In genomic region chr2:56288863-56289580, GRCh38 we compare ENCODE assay signal across 11 cellular contexts.
DNase-seq lines count a peak whose midpoint lies in the region; ATAC-seq and TF ChIP-seq lines count a peak whose summit lies in the region.
"Had no signal": no experiment of that assay in that cellular context is flagged by ENCODE, and none has a peak within 500 bp of the region (broad histone marks: within the 10 kb centered on the region; RNA-seq: fewer than 3 reads in every experiment).

No MANE protein-coding gene starts in this region.

- no peak for TF ChIP-seq POLR2A in HCT116 (IDR thresholded peaks at IDR 0.05; ENCODE audit: borderline replicate concordance, extremely low read depth, insufficient read depth, insufficient read length)

- no peak overlapping the region for H3K4me3 ChIP-seq in HCT116 (replicated peaks in 1 of 2; ENCODE audit: low read depth in 1 of 2, low read length in 2 of 2)

- no peak overlapping the region for H2AFZ ChIP-seq in HCT116 (ENCODE audit: low read depth, low read length, poor library complexity, severe bottlenecking)

- intact Hi-C loops in HCT116 (cut with micrococcal nuclease) (no loop called here), posterior vena cava (cut with DNase I) (no loop called here)

- no peaks in the 10 kb centered on the region for H4K20me1 ChIP-seq in HCT116 (ENCODE audit: insufficient read depth)

- POLR2A ChIA-PET in HCT116 (lab: Charles Lee) = no interaction called here
- POLR2A ChIA-PET in GM10248 (lab: Yijun Ruan, JAX) = no interaction called here

- DNase-seq in EL (peak; percentile 31), HCT116 (ENCODE audit: low read depth, low spot score) (no peak), left lobe of liver (ENCODE audit: low spot score) (no peak), T-helper 2 cell (no peak), GM10248 (ENCODE audit: extremely low spot score) (no peak), posterior vena cava (ENCODE audit: low spot score) (no peak)
- DNase-seq: activated CD8-positive, alpha-beta T cell treated with anti-CD3 and anti-CD28 coated beads for 36 hours; CD8-positive, alpha-beta T cell; NCI-H345 had no signal

- TF ChIP-seq CTCF in HCT116 (IDR thresholded peaks at IDR 0.05 in 2 of 3, conservative IDR thresholded peaks at IDR 0.05 in 1 of 3; ENCODE audit: borderline replicate concordance in 1 of 3, insufficient read depth in 1 of 3, low read depth in 2 of 3, low read length in 2 of 3) (0 out of 6 replicates have a peak, but pooled peaks of 1 of the 3 experiments have one; percentile 18), VCaP (conservative IDR thresholded peaks at IDR 0.05) (peak; percentile 30; the same call in 1 of the 2 replicates), GM10248 (IDR thresholded peaks at IDR 0.05; ENCODE audit: control extremely low read depth, extremely low read depth, low read depth, missing control alignments) (no peak)

- H3K9ac ChIP-seq in HCT116 (ENCODE audit: low read length) = no peak overlapping the region

- no peaks in the 10 kb centered on the region for H3K9me2 ChIP-seq in HCT116 (ENCODE audit: insufficient read depth)

- no peaks in the 10 kb centered on the region for H3K27me3 ChIP-seq in HCT116 (ENCODE audit: insufficient read depth, low read length)

- BruUV-seq in HCT116 (replicated peaks; lab: Mats Ljungman, UMichigan) = no TSS peak

- H3K4me2 ChIP-seq in HCT116 (ENCODE audit: low read length) = no peak overlapping the region

- H3K9me3 ChIP-seq in HCT116 (ENCODE audit: control insufficient read depth in 1 of 2, insufficient read depth in 1 of 2, low read depth in 1 of 2, low read length in 2 of 2) = no peaks in the 10 kb centered on the region

- RAD21 ChIA-PET in HCT116 (lab: Charles Lee; ENCODE audit: low non-redundant PET in 1 of 2, low total read pairs in 2 of 2, uncharacterized antibody in 2 of 2, unreplicated experiment in 2 of 2) = no interaction called here

- TF ChIP-seq RAD21 in HCT116 (IDR thresholded peaks at IDR 0.05; ENCODE audit: low read depth) = peak; percentile 38

- H3K4me1 ChIP-seq in HCT116 (ENCODE audit: control insufficient read depth in 1 of 2, insufficient read depth in 2 of 2, low read length in 2 of 2) = peaks cover 0 to 17% of the 10 kb centered on the region in 2 experiments; a peak in 2 of 4 replicates

- CTCF ChIA-PET in HCT116 (lab: Charles Lee) (no interaction called here), GM10248 (lab: Yijun Ruan, JAX) (interaction anchor here (3.3 kb wide), 1 partner anchor 11 kb away, joined by 9 read pairs; no protein-coding TSS in a partner anchor)

- ATAC-seq in HCT116 = no peak; the same call in 1 of the 2 replicates
- ATAC-seq in left lobe of liver = peak; percentile 51
- ATAC-seq: activated CD8-positive, alpha-beta T cell treated with anti-CD3 and anti-CD28 coated beads for 36 hours; CD8-positive, alpha-beta T cell had no signal

- H3K27ac ChIP-seq in HCT116 (ENCODE audit: low read depth, low read length) (no peak overlapping the region), VCaP (no peak overlapping the region)
- H3K27ac ChIP-seq: HL-60 had no signal

- no peaks in the 10 kb centered on the region for H3K36me3 ChIP-seq in HCT116 (ENCODE audit: control insufficient read depth in 1 of 2, insufficient read depth in 2 of 2, low read length in 2 of 2)

- no peaks in the 10 kb centered on the region for H3K79me2 ChIP-seq in HCT116 (ENCODE audit: insufficient read depth, low read length)

TF ChIP-seq in HCT116, 20 proteins besides CTCF, POLR2A, EP300 and RAD21:
- no peak for TF ChIP-seq POLR2AphosphoS5 (IDR thresholded peaks at IDR 0.05; ENCODE audit: low read depth, low read length)
